10 cellular contexts compared by ENCODE assay signal in the genomic region with DNA sequence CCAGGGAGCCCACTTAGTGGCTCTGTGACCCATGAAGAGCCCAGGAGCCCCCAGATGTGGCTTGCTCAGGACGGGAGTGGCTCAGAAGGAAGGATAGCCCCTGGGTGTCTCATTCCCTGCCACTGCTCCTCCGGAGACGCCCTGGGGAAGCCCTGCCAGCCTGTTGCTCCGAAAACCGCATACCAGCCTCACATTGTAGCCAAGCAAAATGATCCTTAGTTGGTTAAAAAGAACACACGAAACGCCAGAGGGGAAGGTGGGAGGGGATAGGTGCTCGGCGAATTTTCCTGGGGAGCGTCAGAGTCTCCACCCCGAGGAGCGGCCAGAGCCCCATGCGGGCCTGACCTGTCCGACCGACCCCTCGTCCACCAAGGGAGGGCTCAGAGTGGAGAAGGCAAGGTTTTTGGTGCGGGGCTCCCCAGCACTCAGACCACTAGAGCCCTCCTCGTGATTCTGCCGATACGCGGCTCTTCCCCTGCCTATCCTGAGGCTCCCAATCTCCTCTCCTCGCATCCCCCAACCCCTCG. TPM values are rescaled to one million over a fixed set of nuclear protein-coding genes. Genes with fewer than 3 reads are reported as not detected.
DNase-seq lines count a peak whose midpoint lies in the region; FAIRE-seq and TF ChIP-seq lines count a peak whose summit lies in the region.
"Had no signal": no experiment of that assay in that cellular context is flagged by ENCODE, and none has a peak within 500 bp of the region (broad histone marks: within the 10 kb centered on the region; RNA-seq: fewer than 3 reads in every experiment).

No MANE protein-coding gene starts in this region.

- no peaks in the 10 kb centered on the region for H3K9me3 Mint-ChIP-seq in activated naive CD4-positive, alpha-beta T cell treated with anti-CD3 and anti-CD28 coated beads, Interleukin-2, amount 10 ng/mL, durations not matched to agents 7 days and 5 days

- H4K20me1 ChIP-seq in H1 (replicated peaks in 1 of 2; ENCODE audit: control insufficient read depth in 1 of 2, insufficient read depth in 2 of 2, low read length in 2 of 2), result peaks cover 0 to 3% of the 10 kb centered on the region in 2 experiments

- peak overlapping the region; percentile 51; the same call in 1 of the 2 replicates for H4K8ac ChIP-seq in H1 (ENCODE audit: extremely low read depth, insufficient read depth, low read length)

- FAIRE-seq in H1 (lab: Jason Lieb, UNC), result no peak
- FAIRE-seq: K562 had no signal

- H3K4me1 Mint-ChIP-seq in activated naive CD4-positive, alpha-beta T cell treated with anti-CD3 and anti-CD28 coated beads, Interleukin-2, amount 10 ng/mL, durations not matched to agents 7 days and 5 days, result peaks cover 8% of the 10 kb centered on the region

- peaks cover 0 to 3% (median 0%) of the 10 kb centered on the region in 4 experiments; a peak in 3 of 7 replicates for H3K27me3 ChIP-seq in H1 (replicated peaks in 1 of 4; ENCODE audit: control insufficient read depth in 3 of 4, extremely low read depth in 1 of 4, insufficient read depth in 3 of 4, low read length in 3 of 4)
- H3K27me3 ChIP-seq in mucosa of stomach (ENCODE audit: control insufficient read depth, insufficient read depth, low read length), result no peaks in the 10 kb centered on the region
- no peaks in the 10 kb centered on the region for H3K27me3 ChIP-seq in uterus
- H3K27me3 ChIP-seq in HAP-1 (ENCODE audit: low read depth), result no peaks in the 10 kb centered on the region
- no peaks in the 10 kb centered on the region for H3K27me3 ChIP-seq in WERI-Rb-1 (ENCODE audit: insufficient read depth, low read depth, severe bottlenecking)

- peaks cover 12% of the 10 kb centered on the region for H3K23me2 ChIP-seq in H1 (ENCODE audit: low read depth, low read length)

- intact Hi-C loops in uterus (cut with DNase I; ENCODE audit: low total_unique reads), result no loop called here

- H3K36me3 Mint-ChIP-seq in activated naive CD4-positive, alpha-beta T cell treated with anti-CD3 and anti-CD28 coated beads, Interleukin-2, amount 10 ng/mL, durations not matched to agents 7 days and 5 days, result no peaks in the 10 kb centered on the region

- 4% methylated on average over 17 of the region's 23 CpGs; no CpG with 5 or more reads in 1 of the 2 experiments for WGBS in H1 (ENCODE audit: extremely low coverage in 1 of 2, insufficient coverage in 1 of 2, insufficient read length in 1 of 2, insufficient replicate concordance in 2 of 2, low coverage in 1 of 2, low lambda C conversion rate in 2 of 2, missing lambda C conversion rate in 1 of 2), 2 experiments

- peak overlapping the region; percentile 71 to 90 for H3K4me2 ChIP-seq in H1 (ENCODE audit: insufficient read depth in 1 of 2, low read depth in 2 of 2, low read length in 2 of 2)

- H3K9me3 ChIP-seq in H1 (ENCODE audit: insufficient read depth in 2 of 2, low read depth in 1 of 2, low read length in 1 of 2) (no peaks in the 10 kb centered on the region), mucosa of stomach (ENCODE audit: control insufficient read depth, low read length) (no peaks in the 10 kb centered on the region), uterus (no peaks in the 10 kb centered on the region), HAP-1 (no peaks in the 10 kb centered on the region), WERI-Rb-1 (ENCODE audit: severe bottlenecking) (no peaks in the 10 kb centered on the region)

- no peak overlapping the region for H2BK120ac ChIP-seq in H1 (replicated peaks; ENCODE audit: low read depth, low read length)

- no peak for TF ChIP-seq RAD21 in H1 (IDR thresholded peaks at IDR 0.05 in 1 of 2, conservative IDR thresholded peaks at IDR 0.05 in 1 of 2; ENCODE audit: low read depth in 2 of 2, low read length in 2 of 2)

- H3K9ac ChIP-seq in H1 (replicated peaks in 1 of 4; ENCODE audit: extremely low read depth in 1 of 4, low read depth in 3 of 4, low read length in 3 of 4), result peak overlapping the region; percentile 54 to 83 (median 71)
- H3K9ac ChIP-seq in mucosa of stomach (ENCODE audit: low read length), result peak overlapping the region; percentile 51

- TF ChIP-seq CTCF in H1 (IDR thresholded peaks at IDR 0.05; ENCODE audit: control extremely low read depth in 1 of 3, insufficient read depth in 1 of 3, low read depth in 1 of 3, low read length in 3 of 3) (no peak), uterus (IDR thresholded peaks at IDR 0.05) (no peak), WERI-Rb-1 (IDR thresholded peaks at IDR 0.05; ENCODE audit: low read depth, low read length) (no peak)

- H3K79me2 ChIP-seq in H1 (ENCODE audit: control insufficient read depth in 1 of 2, insufficient read depth in 2 of 2, low read length in 2 of 2), result no peaks in the 10 kb centered on the region

- H3K4ac ChIP-seq in H1 (replicated peaks; ENCODE audit: insufficient read length, low read depth, low read length), result no peak overlapping the region

- peak overlapping the region; percentile 53; the same call in 1 of the 2 replicates for H2BK15ac ChIP-seq in H1 (ENCODE audit: low read length)

- H2AK5ac ChIP-seq in H1 (ENCODE audit: low read depth, low read length), result no peak overlapping the region

- no peak for TF ChIP-seq EP300 in H1 (IDR thresholded peaks at IDR 0.05; ENCODE audit: borderline replicate concordance in 1 of 2, low read depth in 2 of 2, low read length in 2 of 2)

- in situ Hi-C loops in HAP-1 (cut with MboI; ENCODE audit: low sequenced_read_pairs), result no loop called here

- H3K56ac ChIP-seq in H1 (replicated peaks; ENCODE audit: insufficient read length, low read depth, low read length), result peak overlapping the region; percentile 47

- CTCF ChIA-PET in activated naive CD4-positive, alpha-beta T cell treated with anti-CD3 and anti-CD28 coated beads, Interleukin-2, amount 10 ng/mL, durations not matched to agents 7 days and 5 days (lab: Charles Lee), result interaction anchor here (1.4 to 9.4 kb wide), 2 partner anchors 42 to 46 kb away, joined by 3 to 217 read pairs; partner anchors contain the start of gene DIXDC1
- CTCF ChIA-PET in H1 (lab: Charles Lee; ENCODE audit: partially characterized antibody), result interaction anchor here (0.8 to 21.3 kb wide), 4 partner anchors 17 to 99 kb away, joined by 3 to 565 read pairs (median 44); partner anchors contain the start of gene DIXDC1

- peaks cover 0 to 4% (median 0%) of the 10 kb centered on the region in 4 experiments; a peak in 1 of 8 replicates for H3K36me3 ChIP-seq in H1 (ENCODE audit: control insufficient read depth in 2 of 4, insufficient read depth in 4 of 4, low read length in 3 of 4)
- H3K36me3 ChIP-seq in mucosa of stomach (ENCODE audit: control insufficient read depth, insufficient read depth, low read length), result no peaks in the 10 kb centered on the region
- H3K36me3 ChIP-seq in uterus, result no peaks in the 10 kb centered on the region
- no peaks in the 10 kb centered on the region; the same call in 1 of the 2 replicates for H3K36me3 ChIP-seq in HAP-1 (replicated peaks)
- peaks cover 41% of the 10 kb centered on the region for H3K36me3 ChIP-seq in WERI-Rb-1

- no peak overlapping the region; the same call in 1 of the 2 replicates for H2BK12ac ChIP-seq in H1 (ENCODE audit: low read depth, low read length)

- no peak overlapping the region for H4K5ac ChIP-seq in H1 (ENCODE audit: insufficient read length, low read depth, low read length)

- H3K4me3 ChIP-seq in H1 (ENCODE audit: extremely low read depth in 1 of 4, insufficient read depth in 2 of 4, low read depth in 3 of 4, low read length in 4 of 4) (peak overlapping the region; percentile 66 to 83 (median 81)), mucosa of stomach (ENCODE audit: low read length) (no peak overlapping the region), uterus (peak overlapping the region; percentile 73 to 76), HAP-1 (no peak overlapping the region), WERI-Rb-1 (ENCODE audit: low read depth, low read length) (no peak overlapping the region)
- H3K4me3 ChIP-seq: K562 had no signal

- 0 out of 2 replicates have a peak overlapping the region, but pooled peaks have one; percentile 28 for H3K27ac ChIP-seq in H1 (ENCODE audit: low read depth, low read length)
- peak overlapping the region; percentile 93 to 95 for H3K27ac ChIP-seq in uterus
- H3K27ac ChIP-seq in WERI-Rb-1, result no peak overlapping the region

- H2BK5ac ChIP-seq in H1 (ENCODE audit: low read depth, low read length), result peak overlapping the region; percentile 27; the same call in 1 of the 2 replicates

- peaks cover 6 to 10% (median 7%) of the 10 kb centered on the region in 4 experiments; a peak in 6 of 7 replicates for H3K4me1 ChIP-seq in H1 (replicated peaks in 1 of 4; ENCODE audit: control insufficient read depth in 3 of 4, insufficient read depth in 4 of 4, low read length in 3 of 4)
- peaks cover 30% of the 10 kb centered on the region for H3K4me1 ChIP-seq in mucosa of stomach (ENCODE audit: control insufficient read depth, insufficient read depth, low read length)
- H3K4me1 ChIP-seq in uterus, result peaks cover 7 to 10% of the 10 kb centered on the region in 2 donors
- H3K4me1 ChIP-seq in HAP-1, result peaks cover 3% of the 10 kb centered on the region; the same call in 1 of the 2 replicates

- no peak overlapping the region for H2BK20ac ChIP-seq in H1 (ENCODE audit: low read length)

- H2AFZ ChIP-seq in H1 (ENCODE audit: low read length), result peak overlapping the region; percentile 95

- H3K79me1 ChIP-seq in H1 (ENCODE audit: low read depth, low read length), result no peaks in the 10 kb centered on the region

- no peak overlapping the region for H3K23ac ChIP-seq in H1 (ENCODE audit: insufficient read length)

- no peak overlapping the region for H4K91ac ChIP-seq in H1 (replicated peaks; ENCODE audit: insufficient read length, low read length)

- H3K14ac ChIP-seq in H1 (ENCODE audit: insufficient read length), result no peak overlapping the region

- peak overlapping the region; percentile 91; the same call in 1 of the 2 replicates for H3K18ac ChIP-seq in H1 (ENCODE audit: extremely low read depth, low read length)

- no peak for DNase-seq in activated naive CD4-positive, alpha-beta T cell treated with anti-CD3 and anti-CD28 coated beads, Interleukin-2, amount 10 ng/mL, durations not matched to agents 7 days and 5 days
- no peak for DNase-seq in activated naive CD4-positive, alpha-beta T cell treated with anti-CD3 and anti-CD28 coated beads, Interleukin-2, amount 50 U/mL, for 16 hours
- DNase-seq in H1 (ENCODE audit: low read depth in 1 of 2, low spot score in 2 of 2), result peak in 1 of 2 experiments; percentile 73
- peak; percentile 57 to 63 for DNase-seq in uterus
- DNase-seq in HAP-1 (ENCODE audit: low spot score in 2 of 2), result no peak
- DNase-seq in HuH-7 (ENCODE audit: low spot score), result no peak
- no peak for DNase-seq in WERI-Rb-1
- DNase-seq: DND-41 had no signal

- H3K27me3 Mint-ChIP-seq in activated naive CD4-positive, alpha-beta T cell treated with anti-CD3 and anti-CD28 coated beads, Interleukin-2, amount 10 ng/mL, durations not matched to agents 7 days and 5 days, result peaks cover 34% of the 10 kb centered on the region

- peak; percentile 30 to 54; a peak in 1 of 3 replicates for TF ChIP-seq POLR2A in H1 (IDR thresholded peaks at IDR 0.05; ENCODE audit: control extremely low read depth in 1 of 2, low read depth in 2 of 2, low read length in 2 of 2)
- TF ChIP-seq POLR2A in uterus (IDR thresholded peaks at IDR 0.05), result peak; percentile 26 to 39

- H3K27ac Mint-ChIP-seq in activated naive CD4-positive, alpha-beta T cell treated with anti-CD3 and anti-CD28 coated beads, Interleukin-2, amount 10 ng/mL, durations not matched to agents 7 days and 5 days, result no peak overlapping the region

- H3K4me3 Mint-ChIP-seq in activated naive CD4-positive, alpha-beta T cell treated with anti-CD3 and anti-CD28 coated beads, Interleukin-2, amount 10 ng/mL, durations not matched to agents 7 days and 5 days, result peak overlapping the region; percentile 27

- POLR2A ChIA-PET in H1 (lab: Charles Lee; ENCODE audit: partially characterized antibody), result interaction anchor here (1.1 to 2.8 kb wide), 6 partner anchors 15 to 49 kb away, joined by 3 to 22 read pairs (median 6); partner anchors contain the start of gene DIXDC1

RNA-seq across cellular contexts. Expression of gene DIXDC1, which starts 39.5 kb away (rescaled TPM):
- total RNA-seq in H1 (2021; fragmentation: NEBNext Ultra II Directional; extraction: Animal tissue kit (Norgen Biotek cat#: 25700)), result 15.4 and 17.1 TPM in 2 replicates
- 4.8 and 5.9 TPM in 2 replicates for polyA plus RNA-seq in H1 (2011; rRNA removed)
- 8.9 TPM for polyA plus RNA-seq in H1 (2011; cell fraction: cytosol; rRNA removed)
- polyA plus RNA-seq in H1 (2011; cell fraction: nucleus; rRNA removed), result 8.7 TPM
- polyA plus RNA-seq in H1 (2012, experiment 1 of 2), result 8.7 to 9.8 TPM (median 9.4 TPM) in 4 replicates
- polyA plus RNA-seq in H1 (2012, experiment 2 of 2), result 1.2 TPM
- polyA plus RNA-seq in H1 (2013, experiment 1 of 2), result 7.7 TPM
- polyA plus RNA-seq in H1 (2013, experiment 2 of 2), result 6.8 TPM
- polyA minus RNA-seq in H1 (2011; rRNA and poly(A)+ RNA removed), result 20.2 and 24.9 TPM in 2 replicates
- polyA minus RNA-seq in H1 (2011; cell fraction: cytosol; rRNA and poly(A)+ RNA removed), result 11.9 TPM
- 26.2 TPM for polyA minus RNA-seq in H1 (2011; cell fraction: nucleus; rRNA and poly(A)+ RNA removed)
- total RNA-seq in uterus, result 10 to 100 TPM; 38.7 to 63.0 (median 51.4) TPM

RNA-seq across cellular contexts. Expression of gene DLAT, which starts 48.5 kb away (rescaled TPM):
- total RNA-seq in H1 (2021; fragmentation: NEBNext Ultra II Directional; extraction: Animal tissue kit (Norgen Biotek cat#: 25700)), result 61.2 and 66.2 TPM in 2 replicates
- polyA plus RNA-seq in H1 (2011; rRNA removed), result 17.3 and 23.1 TPM in 2 replicates
- polyA plus RNA-seq in H1 (2011; cell fraction: cytosol; rRNA removed), result 27.8 TPM
- 18.5 TPM for polyA plus RNA-seq in H1 (2011; cell fraction: nucleus; rRNA removed)
- polyA plus RNA-seq in H1 (2012, experiment 1 of 2), result 33.2 to 40.8 TPM (median 37.6 TPM) in 4 replicates
- 9.9 TPM for polyA plus RNA-seq in H1 (2012, experiment 2 of 2)
- polyA plus RNA-seq in H1 (2013, experiment 1 of 2), result 34.8 TPM
- polyA plus RNA-seq in H1 (2013, experiment 2 of 2), result 34.4 TPM
- polyA minus RNA-seq in H1 (2011; rRNA and poly(A)+ RNA removed), result 43.1 and 43.7 TPM in 2 replicates
- polyA minus RNA-seq in H1 (2011; cell fraction: cytosol; rRNA and poly(A)+ RNA removed), result 29.4 TPM
- polyA minus RNA-seq in H1 (2011; cell fraction: nucleus; rRNA and poly(A)+ RNA removed), result 33.4 TPM
- total RNA-seq in uterus, result 10 to 100 TPM; 11.8 to 32.7 (median 24.7) TPM

RNA-seq across cellular contexts. Expression of gene C11orf52, which starts 58.0 kb away (rescaled TPM):
- 1.7 and 2.2 TPM in 2 replicates for total RNA-seq in H1 (2021; fragmentation: NEBNext Ultra II Directional; extraction: Animal tissue kit (Norgen Biotek cat#: 25700))
- polyA plus RNA-seq in H1 (2011; rRNA removed), result 2.7 and 3.4 TPM in 2 replicates
- 3.1 TPM for polyA plus RNA-seq in H1 (2011; cell fraction: cytosol; rRNA removed)
- polyA plus RNA-seq in H1 (2011; cell fraction: nucleus; rRNA removed), result 5.2 TPM
- polyA plus RNA-seq in H1 (2012, experiment 1 of 2), result 2.0 to 3.5 TPM (median 3.1 TPM) in 4 replicates
- 2.5 TPM for polyA plus RNA-seq in H1 (2012, experiment 2 of 2)
- 1.5 TPM for polyA plus RNA-seq in H1 (2013, experiment 1 of 2)
- 1.5 TPM for polyA plus RNA-seq in H1 (2013, experiment 2 of 2)
- 1.7 and 2.3 TPM in 2 replicates for polyA minus RNA-seq in H1 (2011; rRNA and poly(A)+ RNA removed)
- polyA minus RNA-seq in H1 (2011; cell fraction: cytosol; rRNA and poly(A)+ RNA removed), result 2.2 TPM
- 2.0 TPM for polyA minus RNA-seq in H1 (2011; cell fraction: nucleus; rRNA and poly(A)+ RNA removed)
- 1 to 10 TPM in 2 of 4 donors, not detected in 2; 1.6 to 2.4 TPM for total RNA-seq in uterus

Comparison
In these comparisons a context has a peak if more than half of its experiments do, and no peak if none do; other contexts are left out.
1. DNase-seq: peak in uterus (2 of 2); none in activated naive CD4-positive, alpha-beta T cell treated with anti-CD3 and anti-CD28 coated beads, Interleukin-2, amount 10 ng/mL, durations not matched to agents 7 days and 5 days (single experiment), activated naive CD4-positive, alpha-beta T cell treated with anti-CD3 and anti-CD28 coated beads, Interleukin-2, amount 50 U/mL, for 16 hours (single experiment), HAP-1 (0 of 2), HuH-7 (single experiment) and WERI-Rb-1 (single experiment).
2. H3K4me3 ChIP-seq: peak in H1 (4 of 4) and uterus (2 of 2); none in mucosa of stomach (single experiment), HAP-1 (single experiment) and WERI-Rb-1 (single experiment).